ENCODE assay signal across 9 cellular contexts in the genomic region with DNA sequence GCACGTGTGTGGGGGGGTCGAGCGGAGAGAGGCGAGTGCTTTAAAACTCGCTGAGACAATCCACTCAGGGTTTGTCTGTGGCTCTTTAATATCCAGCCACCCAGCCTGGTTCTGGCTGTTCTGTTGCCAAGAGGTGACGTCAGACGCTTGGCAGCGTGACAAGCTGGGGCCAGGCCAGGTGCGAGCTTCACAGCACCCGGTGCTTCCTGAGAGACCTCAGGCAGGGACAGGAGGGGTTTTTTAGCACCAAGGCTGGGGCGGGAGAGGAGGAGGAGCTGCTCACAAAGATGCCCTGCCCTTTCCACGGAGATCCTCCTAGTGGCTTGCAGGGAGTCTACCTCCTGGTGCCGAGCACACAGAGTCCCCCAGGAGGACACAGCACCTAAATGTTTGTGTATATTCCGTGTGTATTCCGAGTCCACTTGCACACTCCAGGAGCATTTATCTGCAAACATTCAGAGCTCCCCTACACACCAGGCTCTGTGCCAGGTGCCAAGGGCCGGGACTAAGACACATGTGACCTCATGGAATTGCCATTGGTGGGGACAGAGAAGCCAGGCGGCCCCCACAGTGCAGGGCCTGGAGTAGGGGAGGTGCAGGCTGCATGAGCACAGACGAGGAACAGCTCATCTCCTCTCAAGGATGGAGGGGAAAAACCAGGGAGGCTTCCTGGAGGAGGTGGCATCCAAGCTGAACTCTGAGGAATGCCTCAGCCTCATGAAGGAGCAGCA.
DNase-seq lines count a peak whose midpoint lies in the region; ATAC-seq and TF ChIP-seq lines count a peak whose summit lies in the region.
"Had no signal": no experiment of that assay in that cellular context is flagged by ENCODE, and none has a peak within 500 bp of the region (broad histone marks: within the 10 kb centered on the region; RNA-seq: fewer than 3 reads in every experiment).

No MANE protein-coding gene starts in this region.

- peak in 4 of 6 experiments; percentile 9 to 16 (median 14) for DNase-seq in stimulated activated naive CD4-positive, alpha-beta T cell (lab: John Stamatoyannopoulos, UW)
- no peak for DNase-seq in stimulated activated naive CD4-positive, alpha-beta T cell treated with Interleukin-2 at 50 U/mL for 16 hours (lab: John Stamatoyannopoulos, UW)
- peak; percentile 4 for DNase-seq in RPMI7951 (ENCODE audit: low read depth)
- peak; percentile 73 for DNase-seq in left ventricle myocardium inferior
- peak; percentile 78 for DNase-seq in transverse colon
- DNase-seq in HCEC 1CT = no peak

- H3K27ac ChIP-seq in left ventricle myocardium inferior (replicated peaks) (no peak overlapping the region), transverse colon (no peak overlapping the region)
- H3K27ac ChIP-seq: SK-N-MC had no signal

- TF ChIP-seq EP300 in transverse colon (IDR thresholded peaks at IDR 0.05; ENCODE audit: low read depth) = no peak

- H3K4me1 ChIP-seq in left ventricle myocardium inferior (peaks cover 14% of the 10 kb centered on the region), transverse colon (peaks cover 0 to 9% (median 2%) of the 10 kb centered on the region in 4 donors)

- ATAC-seq in HG03378 (IDR thresholded peaks at IDR 0.05; ENCODE audit: unreplicated experiment) (no peak), HG03280 (IDR thresholded peaks at IDR 0.05; ENCODE audit: unreplicated experiment) (no peak)

- TF ChIP-seq CTCF in left ventricle myocardium inferior (IDR thresholded peaks at IDR 0.05; ENCODE audit: borderline replicate concordance) (no peak), transverse colon (IDR thresholded peaks at IDR 0.05) (no peak)

- peaks cover 22% of the 10 kb centered on the region for H3K27me3 ChIP-seq in left ventricle myocardium inferior (ENCODE audit: low read depth)
- H3K27me3 ChIP-seq in transverse colon = peaks cover 7% of the 10 kb centered on the region

- TF ChIP-seq POLR2A in transverse colon (IDR thresholded peaks at IDR 0.05) = no peak

- H3K9me3 ChIP-seq in left ventricle myocardium inferior (replicated peaks) (no peaks in the 10 kb centered on the region), transverse colon (no peaks in the 10 kb centered on the region)

- no peak overlapping the region for H3K4me3 ChIP-seq in left ventricle myocardium inferior
- H3K4me3 ChIP-seq in transverse colon = no peak overlapping the region
- H3K4me3 ChIP-seq: SK-N-MC had no signal

- intact Hi-C loops in left ventricle myocardium inferior (cut with micrococcal nuclease) (no loop called here), transverse colon (cut with DNase I; ENCODE audit: low total_unique reads) (no loop called here)

- in situ Hi-C loops in transverse colon (cut with MboI; ENCODE audit: low pct_ligation_motif_present in 1 of 4, low pct_unique_long_range_greater_than_20kb in 1 of 4, low sequenced_read_pairs in 3 of 4) = no loop called here

- H3K36me3 ChIP-seq in left ventricle myocardium inferior (no peaks in the 10 kb centered on the region), transverse colon (no peaks in the 10 kb centered on the region)

- WGBS in transverse colon (ENCODE audit: low coverage in 1 of 2), 2 donors = 10% methylated on average over 17 of the region's 18 CpGs; no CpG with 5 or more reads in 1 of the 2 donors

Comparison
In these comparisons a context has a peak if more than half of its experiments do, and no peak if none do; other contexts are left out.
1. DNase-seq: peak in stimulated activated naive CD4-positive, alpha-beta T cell (4 of 6), RPMI7951 (single experiment), left ventricle myocardium inferior (single experiment) and transverse colon (single experiment); none in stimulated activated naive CD4-positive, alpha-beta T cell treated with Interleukin-2 at 50 U/mL for 16 hours (single experiment) and HCEC 1CT (single experiment).